Comparison of ENCODE assay signal across 28 cellular contexts in the genomic region with DNA sequence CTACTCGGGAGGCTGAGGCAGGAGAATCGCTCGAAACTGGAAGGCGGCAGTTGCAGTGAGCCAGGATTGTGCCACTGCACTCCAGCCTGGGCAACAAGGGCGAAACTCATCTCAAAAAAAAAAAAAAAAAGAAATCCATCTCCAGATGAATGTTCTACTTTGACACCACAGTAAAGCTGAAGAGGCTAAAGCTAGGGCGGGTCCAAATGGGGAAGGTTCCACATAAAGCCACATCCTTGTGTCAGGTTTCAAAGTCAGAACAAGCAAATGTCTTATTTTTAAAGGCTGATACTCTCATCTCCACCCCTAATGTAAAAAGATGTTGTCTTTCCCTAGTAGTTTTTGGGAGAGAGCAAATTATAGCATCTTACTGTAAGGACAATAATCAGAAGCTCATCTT.
"Had no signal": no experiment of that assay in that cellular context is flagged by ENCODE, and none has a peak within 500 bp of the region (broad histone marks: within the 10 kb centered on the region; RNA-seq: fewer than 3 reads in every experiment).

No MANE protein-coding gene starts in this region.

- H3K27me3 ChIP-seq: left lung, ovary, right atrium auricular region, right lobe of liver, suprapubic skin, tibial artery, upper lobe of right lung had no signal

- H3K9me3 Mint-ChIP-seq: immature natural killer cell; mesothelial cell of epicardium; naive B cell; natural killer cell; stimulated activated memory B cell treated with anti-CD40 and anti-IgM and Interleukin-4, amounts not matched to agents 10 μg/mL and 1 μg/mL and 100 μg/mL, for 72 hours; stimulated activated naive CD8-positive, alpha-beta T cell treated with anti-CD3 and anti-CD28 coated beads, Interleukin-15, Interleukin-2, amounts not matched to agents 100 ng/mL and 50 ng/mL, for 24 hours had no signal

- DNase-seq: hippocampal formation; immature natural killer cell; kidney; left colon; left lung; lower lobe of right lung; mammary epithelial cell; mesendoderm; naive B cell; natural killer cell; nephron progenitor cell; ovary; right lobe of liver; stimulated activated CD4-positive, alpha-beta T cell treated with anti-CD3 and anti-CD28 coated beads, Interleukin-1b, Interleukin-23, amount 100 ng/mL, for 48 hours; stimulated activated CD4-positive, alpha-beta T cell treated with anti-CD3 and anti-CD28 coated beads, Interleukin-2, amount 100 ng/mL, for 48 hours; stimulated activated CD4-positive, alpha-beta T cell treated with anti-CD3 and anti-CD28 coated beads, Interleukin-4, amount 100 ng/mL, for 4 hours; stimulated activated CD8-positive, alpha-beta memory T cell treated with anti-CD3 and anti-CD28 coated beads, Interleukin-4, amount 100 ng/mL, for 48 hours; tibial artery; trophoblast cell; upper lobe of right lung had no signal

- H3K27me3 Mint-ChIP-seq: naive B cell; progenitor cell of endocrine pancreas; stimulated activated memory B cell treated with anti-CD40 and anti-IgM and Interleukin-4, amounts not matched to agents 10 μg/mL and 1 μg/mL and 100 μg/mL, for 72 hours; stimulated activated naive CD8-positive, alpha-beta T cell treated with anti-CD3 and anti-CD28 coated beads, Interleukin-15, Interleukin-2, amounts not matched to agents 100 ng/mL and 50 ng/mL, for 24 hours had no signal

- H3K4me3 ChIP-seq: left lung, lower lobe of right lung, ovary, right atrium auricular region, right lobe of liver, smooth muscle cell, suprapubic skin, thoracic aorta, tibial artery, upper lobe of right lung had no signal

- H3K4me1 Mint-ChIP-seq: natural killer cell had no signal

- H3K36me3 ChIP-seq: lower lobe of right lung, ovary, right lobe of liver, suprapubic skin, thoracic aorta, upper lobe of right lung had no signal

- H3K27ac ChIP-seq: left lung, lower lobe of right lung, ovary, right atrium auricular region, right lobe of liver, suprapubic skin, thoracic aorta, tibial artery, upper lobe of right lung had no signal

- H3K4me2 ChIP-seq: smooth muscle cell had no signal

- H3K9me3 ChIP-seq: left lung, lower lobe of right lung, ovary, right atrium auricular region, right lobe of liver, suprapubic skin, thoracic aorta, tibial artery, upper lobe of right lung had no signal

- H3K36me3 Mint-ChIP-seq: natural killer cell had no signal

- H3K27ac Mint-ChIP-seq: mesothelial cell of epicardium; nephron progenitor cell; progenitor cell of endocrine pancreas; stimulated activated memory B cell treated with anti-CD40 and anti-IgM and Interleukin-4, amounts not matched to agents 10 μg/mL and 1 μg/mL and 100 μg/mL, for 72 hours; stimulated activated naive CD8-positive, alpha-beta T cell treated with anti-CD3 and anti-CD28 coated beads, Interleukin-15, Interleukin-2, amounts not matched to agents 100 ng/mL and 50 ng/mL, for 24 hours had no signal

- H3K4me3 Mint-ChIP-seq: immature natural killer cell; mesothelial cell of epicardium; naive B cell; natural killer cell; nephron progenitor cell; stimulated activated memory B cell treated with anti-CD40 and anti-IgM and Interleukin-4, amounts not matched to agents 10 μg/mL and 1 μg/mL and 100 μg/mL, for 72 hours; stimulated activated naive CD8-positive, alpha-beta T cell treated with anti-CD3 and anti-CD28 coated beads, Interleukin-15, Interleukin-2, amounts not matched to agents 100 ng/mL and 50 ng/mL, for 24 hours had no signal

- ATAC-seq: left colon; left lung; lower lobe of right lung; natural killer cell; right lobe of liver; stimulated activated memory B cell treated with anti-CD40 and anti-IgM and Interleukin-4, amounts not matched to agents 10 μg/mL and 1 μg/mL and 100 μg/mL, for 72 hours; upper lobe of right lung had no signal
